ENCODE assay signal across 8 cellular contexts in genomic region chr7:134954197-134955082, GRCh38. TPM values are rescaled to one million over a fixed set of nuclear protein-coding genes. Genes with fewer than 3 reads are reported as not detected.
DNase-seq lines count a peak whose midpoint lies in the region; ATAC-seq and TF ChIP-seq lines count a peak whose summit lies in the region.

No MANE protein-coding gene starts in this region.

- H3K36me3 Mint-ChIP-seq in CD4-positive, CD25-positive, alpha-beta regulatory T cell: no peaks in the 10 kb centered on the region
- H3K36me3 Mint-ChIP-seq in progenitor cell of endocrine pancreas (ENCODE audit: insufficient read depth): peaks cover 35% of the 10 kb centered on the region

- no peaks in the 10 kb centered on the region for H3K4me1 Mint-ChIP-seq in CD4-positive, CD25-positive, alpha-beta regulatory T cell
- no peaks in the 10 kb centered on the region for H3K4me1 Mint-ChIP-seq in progenitor cell of endocrine pancreas (ENCODE audit: low read depth)

- no peaks in the 10 kb centered on the region for H3K27me3 ChIP-seq in CD4-positive, CD25-positive, alpha-beta regulatory T cell (ENCODE audit: control insufficient read depth, insufficient read depth, low read length)
- H3K27me3 ChIP-seq in Panc1 (ENCODE audit: control insufficient read depth, insufficient read depth, low read length): no peaks in the 10 kb centered on the region
- H3K27me3 ChIP-seq in fibroblast of lung (ENCODE audit: control insufficient read depth, insufficient read depth, low read length): no peaks in the 10 kb centered on the region

- DNase-seq in CD4-positive, CD25-positive, alpha-beta regulatory T cell: peak in 2 of 3 donors; percentile 39 to 53
- peak; percentile 45 for DNase-seq in HCEC 1CT
- no peak for DNase-seq in Panc1 (ENCODE audit: low read depth, low spot score)
- peak in 1 of 2 donors; percentile 72 for DNase-seq in fibroblast of lung (ENCODE audit: low read depth in 2 of 2)
- no peak for DNase-seq in progenitor cell of endocrine pancreas (ENCODE audit: low spot score, unreplicated experiment)
- DNase-seq in stimulated activated CD4-positive, alpha-beta T cell treated with anti-CD3 and anti-CD28 coated beads, Interleukin-12 subunit alpha, Interleukin-12 subunit beta, amount 100 ng/mL, for 4 hours: no peak

- H3K27me3 Mint-ChIP-seq in CD4-positive, CD25-positive, alpha-beta regulatory T cell: peaks cover 16% of the 10 kb centered on the region
- H3K27me3 Mint-ChIP-seq in progenitor cell of endocrine pancreas: no peaks in the 10 kb centered on the region

- CTCF ChIA-PET in Panc1 (lab: Charles Lee): no interaction called here

- H3K79me2 ChIP-seq in fibroblast of lung (ENCODE audit: control insufficient read depth, insufficient read depth, low read length): no peaks in the 10 kb centered on the region

- H3K4me2 ChIP-seq in fibroblast of lung (ENCODE audit: extremely low read depth, insufficient read depth, low read length): no peak overlapping the region

- in situ Hi-C loops in Panc1 (cut with HindIII; ENCODE audit: low pct_unique_long_range_greater_than_20kb, low sequenced_read_pairs): no loop called here

- intact Hi-C loops in Panc1 (cut with micrococcal nuclease; ENCODE audit: unreplicated experiment): loop anchor here (10.0 kb wide), 1 partner anchor 520 kb away; no protein-coding TSS in a partner anchor

- TF ChIP-seq CTCF in Panc1 (IDR thresholded peaks at IDR 0.05) (peak; percentile 69; the same call in 1 of the 2 replicates), fibroblast of lung (conservative IDR thresholded peaks at IDR 0.05 in 1 of 2, IDR thresholded peaks at IDR 0.05 in 1 of 2; ENCODE audit: low read depth in 1 of 2, low read length in 2 of 2) (peak; percentile 42 to 55), progenitor cell of endocrine pancreas (IDR thresholded peaks at IDR 0.05; ENCODE audit: unreplicated experiment) (peak; percentile 69)

- no peak overlapping the region for H2AFZ ChIP-seq in fibroblast of lung (ENCODE audit: low read length)

- no peaks in the 10 kb centered on the region for H3K4me1 ChIP-seq in CD4-positive, CD25-positive, alpha-beta regulatory T cell (ENCODE audit: control insufficient read depth, insufficient read depth, low read length, poor library complexity, severe bottlenecking)
- H3K4me1 ChIP-seq in Panc1 (ENCODE audit: control insufficient read depth, insufficient read depth, low read length) (no peaks in the 10 kb centered on the region), fibroblast of lung (ENCODE audit: control insufficient read depth, extremely low read depth, insufficient read depth, low read length) (no peaks in the 10 kb centered on the region)

- H3K9me3 Mint-ChIP-seq in CD4-positive, CD25-positive, alpha-beta regulatory T cell: no peaks in the 10 kb centered on the region
- H3K9me3 Mint-ChIP-seq in progenitor cell of endocrine pancreas (ENCODE audit: low read depth): no peaks in the 10 kb centered on the region

- no peaks in the 10 kb centered on the region for H3K9me3 ChIP-seq in CD4-positive, CD25-positive, alpha-beta regulatory T cell (ENCODE audit: control insufficient read depth in 2 of 2, low read length in 2 of 2)
- no peaks in the 10 kb centered on the region for H3K9me3 ChIP-seq in Panc1 (ENCODE audit: control insufficient read depth, insufficient read depth, low read depth, low read length)
- no peaks in the 10 kb centered on the region for H3K9me3 ChIP-seq in fibroblast of lung (ENCODE audit: control insufficient read depth, insufficient read depth, low read depth, low read length)

- peak in 1 of 2 donors; percentile 34 for ATAC-seq in CD4-positive, CD25-positive, alpha-beta regulatory T cell (ENCODE audit: low read depth in 2 of 2)
- ATAC-seq in Panc1 (no peak), HG03571 (IDR thresholded peaks at IDR 0.05; ENCODE audit: unreplicated experiment) (no peak), HG02798 (IDR thresholded peaks at IDR 0.05; ENCODE audit: poor library complexity, unreplicated experiment) (no peak)

- BruUV-seq in Panc1 (replicated peaks; lab: Mats Ljungman, UMichigan): no TSS peak

- H3K9ac ChIP-seq in fibroblast of lung (ENCODE audit: insufficient read depth, low read length): no peak overlapping the region

- H3K4me3 ChIP-seq in CD4-positive, CD25-positive, alpha-beta regulatory T cell (ENCODE audit: low read depth, low read length): no peak overlapping the region
- H3K4me3 ChIP-seq in Panc1 (ENCODE audit: low read depth in 2 of 2, low read length in 2 of 2): no peak overlapping the region
- H3K4me3 ChIP-seq in fibroblast of lung (replicated peaks in 1 of 4; ENCODE audit: control extremely low read depth in 1 of 4, insufficient read depth in 1 of 4, low read depth in 3 of 4, low read length in 4 of 4): no peak overlapping the region

- H3K4me3 Mint-ChIP-seq in CD4-positive, CD25-positive, alpha-beta regulatory T cell: no peak overlapping the region
- no peak overlapping the region for H3K4me3 Mint-ChIP-seq in progenitor cell of endocrine pancreas (ENCODE audit: low read depth)

- H3K36me3 ChIP-seq in CD4-positive, CD25-positive, alpha-beta regulatory T cell (ENCODE audit: control insufficient read depth, insufficient read depth, low read length): no peaks in the 10 kb centered on the region
- no peaks in the 10 kb centered on the region for H3K36me3 ChIP-seq in Panc1 (ENCODE audit: control insufficient read depth, insufficient read depth, low read length)
- peaks cover 9% of the 10 kb centered on the region for H3K36me3 ChIP-seq in fibroblast of lung (ENCODE audit: control insufficient read depth, insufficient read depth, low read length)

- no peak overlapping the region for H3K27ac Mint-ChIP-seq in CD4-positive, CD25-positive, alpha-beta regulatory T cell
- H3K27ac Mint-ChIP-seq in progenitor cell of endocrine pancreas: no peak overlapping the region

- POLR2A ChIA-PET in Panc1 (lab: Charles Lee): no interaction called here

- no peaks in the 10 kb centered on the region for H4K20me1 ChIP-seq in fibroblast of lung (ENCODE audit: control insufficient read depth, extremely low read depth, insufficient read depth, low read length)

- H3K27ac ChIP-seq in CD4-positive, CD25-positive, alpha-beta regulatory T cell (ENCODE audit: insufficient read depth, low read length, poor library complexity, severe bottlenecking): no peak overlapping the region
- no peak overlapping the region for H3K27ac ChIP-seq in Panc1 (ENCODE audit: low read length)
- H3K27ac ChIP-seq in fibroblast of lung (ENCODE audit: insufficient read depth, low read length): no peak overlapping the region

RNA-seq across cellular contexts. Expression of gene AGBL3, which starts 31.9 kb away (rescaled TPM):
- 1.0 TPM for total RNA-seq in CD4-positive, CD25-positive, alpha-beta regulatory T cell
- under 1 TPM in 3 of 4 donors, not detected in 1; 0.37 to 0.81 (median 0.79) TPM for polyA plus RNA-seq in CD4-positive, CD25-positive, alpha-beta regulatory T cell
- total RNA-seq in Panc1 (2021; ENCODE audit: unreplicated experiment) (2.5 TPM), fibroblast of lung (1.3 TPM in 2 replicates), progenitor cell of endocrine pancreas (7.7 and 8.8 TPM in 2 replicates)
- 0.90 TPM for polyA plus RNA-seq in Panc1 (2012; ENCODE audit: insufficient read length)
- 0.56 and 0.78 TPM in 2 replicates for polyA plus RNA-seq in fibroblast of lung
- polyA plus RNA-seq in fibroblast of lung (2012): 0.39 and 0.55 TPM in 2 replicates
- not detected in 2 replicates for polyA minus RNA-seq in fibroblast of lung (ENCODE audit: low replicate concordance)

Comparison
In these comparisons a context has a peak if more than half of its experiments do, and no peak if none do; other contexts are left out.
1. DNase-seq: peak in CD4-positive, CD25-positive, alpha-beta regulatory T cell (2 of 3) and HCEC 1CT (single experiment); none in Panc1 (single experiment), progenitor cell of endocrine pancreas (single experiment) and stimulated activated CD4-positive, alpha-beta T cell treated with anti-CD3 and anti-CD28 coated beads, Interleukin-12 subunit alpha, Interleukin-12 subunit beta, amount 100 ng/mL, for 4 hours (single experiment).
2. Peak in every context shown above with its lines, with median percentiles within 50 percentile points of each other: CTCF ChIP-seq.